ENCODE assay signal across 26 cellular contexts in the genomic region with DNA sequence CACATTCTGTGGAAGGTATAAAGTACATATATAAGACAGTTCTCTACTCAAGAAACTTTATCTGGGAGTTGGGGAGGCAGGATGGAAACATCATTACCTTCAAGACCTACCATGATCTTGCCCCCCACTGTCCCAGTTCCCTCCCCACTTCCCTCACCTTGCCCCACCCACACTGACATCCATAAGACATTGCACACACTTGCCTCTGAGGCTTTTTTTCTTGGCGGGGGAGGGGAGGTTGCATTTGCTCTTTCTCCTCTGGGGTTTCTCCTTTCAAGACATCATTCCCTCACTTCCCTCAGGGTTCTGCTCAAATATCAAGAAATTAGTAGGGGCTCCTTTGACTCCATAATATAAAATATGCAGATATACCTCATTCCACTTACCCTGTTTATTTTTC.
"Had no signal": no experiment of that assay in that cellular context is flagged by ENCODE, and none has a peak within 500 bp of the region (broad histone marks: within the 10 kb centered on the region; RNA-seq: fewer than 3 reads in every experiment).

No MANE protein-coding gene starts in this region.

- H3K27ac Mint-ChIP-seq: dendritic cell treated with granulocyte-macrophage colony-stimulating factor and Interleukin-4, amounts not matched to agents 40 ng/mL and 50 ng/mL, for 4 days; effector memory CD8-positive, alpha-beta T cell; endodermal cell; mesothelial cell of epicardium had no signal

- H3K9me3 ChIP-seq: esophagus squamous epithelium, gastrocnemius medialis, heart right ventricle, lower lobe of right lung, mucosa of descending colon had no signal

- ATAC-seq: effector memory CD8-positive, alpha-beta T cell; esophagus mucosa; gastrocnemius medialis; heart right ventricle; left colon; left lobe of liver; left ventricle myocardium superior; lower lobe of right lung; mucosa of descending colon had no signal

- H3K36me3 ChIP-seq: esophagus squamous epithelium, gastrocnemius medialis, heart right ventricle, lower lobe of right lung had no signal

- FAIRE-seq: colon, endometrium, islet of Langerhans, kidney had no signal

- H3K4me3 Mint-ChIP-seq: dendritic cell treated with granulocyte-macrophage colony-stimulating factor and Interleukin-4, amounts not matched to agents 40 ng/mL and 50 ng/mL, for 4 days; effector memory CD8-positive, alpha-beta T cell; endodermal cell; mesothelial cell of epicardium had no signal

- H3K4me3 ChIP-seq: esophagus squamous epithelium, gastrocnemius medialis, heart right ventricle, lower lobe of right lung, mucosa of descending colon had no signal

- H3K4me1 ChIP-seq: esophagus squamous epithelium, gastrocnemius medialis, heart right ventricle, lower lobe of right lung had no signal

- H3K27me3 ChIP-seq: esophagus squamous epithelium, gastrocnemius medialis, heart right ventricle had no signal

- DNase-seq: cortex of kidney; effector CD8-positive, alpha-beta T cell; effector memory CD8-positive, alpha-beta T cell; endodermal cell; esophagus squamous epithelium; foreskin fibroblast; foreskin melanocyte; gastrocnemius medialis; glutamatergic neuron; heart right ventricle; hippocampal formation; kidney; kidney glomerular epithelial cell; left colon; left ventricle myocardium superior; lower lobe of right lung; mesenchymal stem cell; mucosa of descending colon had no signal

- H3K36me3 Mint-ChIP-seq: mesothelial cell of epicardium had no signal

- H3K27ac ChIP-seq: epithelial cell of prostate, esophagus squamous epithelium, gastrocnemius medialis, heart right ventricle, lower lobe of right lung had no signal
